1 cellular context compared by ENCODE assay signal in genomic region chr2:181953773-181954537, GRCh38.
TF ChIP-seq lines count a peak whose summit lies in the region.

No MANE protein-coding gene starts in this region.

TF ChIP-seq in H1, 55 proteins besides CTCF, POLR2A, EP300 and RAD21 (continued from another document):
- peak; percentile 38 for TF ChIP-seq ASH2L (IDR thresholded peaks at IDR 0.05; ENCODE audit: low read length)
- TF ChIP-seq KDM4A (IDR thresholded peaks at IDR 0.05; ENCODE audit: low read depth, low read length, severe bottlenecking) = peak; percentile 42
- TF ChIP-seq CREB1 (IDR thresholded peaks at IDR 0.05) = 0 out of 2 replicates have a peak, but pooled peaks have one; percentile 11
- TF ChIP-seq MAX (IDR thresholded peaks at IDR 0.05) = peak; percentile 30; the same call in 1 of the 2 replicates
